8 cellular contexts compared by ENCODE assay signal in genomic region chr12:68240975-68241374, GRCh38. TPM values are rescaled to one million over a fixed set of nuclear protein-coding genes. Genes with fewer than 3 reads are reported as not detected.
DNase-seq lines count a peak whose midpoint lies in the region; ATAC-seq lines count a peak whose summit lies in the region.

No MANE protein-coding gene starts in this region.

- DNase-seq in central memory CD4-positive, alpha-beta T cell = peak; percentile 43
- no peak for DNase-seq in sciatic nerve (ENCODE audit: low spot score)
- no peak for DNase-seq in cerebellar cortex (ENCODE audit: low spot score)
- no peak for DNase-seq in NCI-H2196 treated with DMSO at 0.1 percent for 48 hours (lab: John Stamatoyannopoulos, UW; ENCODE audit: unreplicated experiment)
- DNase-seq in NCI-H146 treated with DMSO at 0.1 percent for 48 hours (lab: John Stamatoyannopoulos, UW; ENCODE audit: unreplicated experiment) = no peak

- H3K4me3 Mint-ChIP-seq in T-helper 1 cell treated with Interleukin-12 subunit alpha and Interleukin-12 subunit beta and Interleukin-4 antibody, amounts not matched to agents 30 μg/mL and 1 μg/mL, for 36 hours = peak overlapping the region; percentile 72

- peak overlapping the region; percentile 97 for H3K27ac Mint-ChIP-seq in T-helper 1 cell treated with Interleukin-12 subunit alpha and Interleukin-12 subunit beta and Interleukin-4 antibody, amounts not matched to agents 30 μg/mL and 1 μg/mL, for 36 hours

- intact Hi-C loops in sciatic nerve (cut with DNase I) = loop anchor here (10.0 kb wide), 1 partner anchor 74 kb away; no protein-coding TSS in a partner anchor

- H3K36me3 Mint-ChIP-seq in T-helper 1 cell treated with Interleukin-12 subunit alpha and Interleukin-12 subunit beta and Interleukin-4 antibody, amounts not matched to agents 30 μg/mL and 1 μg/mL, for 36 hours (ENCODE audit: low read depth) = peaks cover 17% of the 10 kb centered on the region

- H3K27me3 Mint-ChIP-seq in T-helper 1 cell treated with Interleukin-12 subunit alpha and Interleukin-12 subunit beta and Interleukin-4 antibody, amounts not matched to agents 30 μg/mL and 1 μg/mL, for 36 hours (ENCODE audit: low read depth) = no peaks in the 10 kb centered on the region

- H3K9me3 Mint-ChIP-seq in T-helper 1 cell treated with Interleukin-12 subunit alpha and Interleukin-12 subunit beta and Interleukin-4 antibody, amounts not matched to agents 30 μg/mL and 1 μg/mL, for 36 hours = peaks cover 20% of the 10 kb centered on the region

- H3K4me1 Mint-ChIP-seq in T-helper 1 cell treated with Interleukin-12 subunit alpha and Interleukin-12 subunit beta and Interleukin-4 antibody, amounts not matched to agents 30 μg/mL and 1 μg/mL, for 36 hours (ENCODE audit: low read depth) = peaks cover 60% of the 10 kb centered on the region

- ATAC-seq in GM18909 (IDR thresholded peaks at IDR 0.05; ENCODE audit: poor library complexity, unreplicated experiment) (peak; percentile 97), HG03039 (IDR thresholded peaks at IDR 0.05; ENCODE audit: unreplicated experiment) (peak; percentile 98), sciatic nerve (peak; percentile 91)

RNA-seq across cellular contexts. Expression of gene IL22, which starts 12.4 kb away (rescaled TPM):
- not detected for total RNA-seq in sciatic nerve

RNA-seq across cellular contexts. Expression of gene IL26, which starts 15.4 kb away (rescaled TPM):
- total RNA-seq in sciatic nerve = not detected
